Comparison of ENCODE assay signal across 8 cellular contexts in genomic region chr12:123384318-123384993, GRCh38. TPM values are rescaled to one million over a fixed set of nuclear protein-coding genes. Genes with fewer than 3 reads are reported as not detected.
DNase-seq lines count a peak whose midpoint lies in the region; ATAC-seq, FAIRE-seq and TF ChIP-seq lines count a peak whose summit lies in the region.

No MANE protein-coding gene starts in this region.

- CTCF ChIA-PET in SK-N-SH (lab: Yijun Ruan, JAX), result interaction anchor here (1.3 to 1.6 kb wide), 5 partner anchors 19 to 197 kb away, joined by 3 to 13 read pairs (median 5); no protein-coding TSS in a partner anchor

- no peak for TF ChIP-seq RAD21 in SK-N-SH (IDR thresholded peaks at IDR 0.05; ENCODE audit: low read length)

- POLR2A ChIA-PET in SK-N-SH (lab: Yijun Ruan, JAX), result interaction anchor here (1.2 to 1.9 kb wide), 4 partner anchors 20 to 199 kb away, joined by 6 to 22 read pairs (median 7); partner anchors contain the start of genes MPHOSPH9, MTRFR, SBNO1 and TMED2
- POLR2A ChIA-PET in naive thymus-derived CD8-positive, alpha-beta T cell (lab: Charles Lee), result interaction anchor here (0.9 to 6.2 kb wide), 8 partner anchors 12 to 151 kb away, joined by 4 to 72 read pairs (median 4); partner anchors contain the start of genes MPHOSPH9, MTRFR, SBNO1 and SNRNP35

- no peaks in the 10 kb centered on the region for H3K36me3 Mint-ChIP-seq in naive thymus-derived CD8-positive, alpha-beta T cell

- H3K27ac Mint-ChIP-seq in naive thymus-derived CD8-positive, alpha-beta T cell, result peak overlapping the region in 8 of 10 donors; percentile 37 to 89 (median 68)

- H3K36me3 ChIP-seq in SK-N-SH (replicated peaks in 1 of 2; ENCODE audit: control insufficient read depth in 1 of 2, insufficient read depth in 2 of 2, low read length in 1 of 2), result no peaks in the 10 kb centered on the region

- no peaks in the 10 kb centered on the region for H3K27me3 ChIP-seq in SK-N-SH (ENCODE audit: insufficient read depth)

- FAIRE-seq in frontal cortex (lab: Jason Lieb, UNC), result no peak

- H2AFZ ChIP-seq in SK-N-SH (ENCODE audit: low read depth), result peak overlapping the region; percentile 80

- peaks cover 2 to 26% (median 24%) of the 10 kb centered on the region in 4 donors for H3K4me1 Mint-ChIP-seq in naive thymus-derived CD8-positive, alpha-beta T cell

- peaks cover 18% of the 10 kb centered on the region for H3F3A ChIP-seq in SK-N-SH (replicated peaks; ENCODE audit: insufficient read depth)

- DNase-seq in stimulated activated naive CD4-positive, alpha-beta T cell treated with Interleukin-2 at 50 U/mL for 16 hours (lab: John Stamatoyannopoulos, UW), result peak; percentile 6
- DNase-seq in stimulated activated naive CD4-positive, alpha-beta T cell (lab: John Stamatoyannopoulos, UW), result no peak
- DNase-seq in SK-N-SH (peak; percentile 44), frontal cortex (ENCODE audit: low spot score in 2 of 2) (no peak), mesenteric fat pad (ENCODE audit: low spot score) (no peak)
- DNase-seq in effector CD4-positive, alpha-beta T cell, result peak; percentile 13
- peak in 1 of 10 donors; percentile 7 for DNase-seq in naive thymus-derived CD8-positive, alpha-beta T cell

- TF ChIP-seq CTCF in SK-N-SH (IDR thresholded peaks at IDR 0.05), result peak; percentile 26

- peak overlapping the region; percentile 90 for H3K4me2 ChIP-seq in SK-N-SH

- peak overlapping the region; percentile 77 for H3K9ac ChIP-seq in SK-N-SH

- TF ChIP-seq EP300 in SK-N-SH (IDR thresholded peaks at IDR 0.05; ENCODE audit: borderline replicate concordance in 1 of 2, low read depth in 1 of 2, low read length in 1 of 2), result no peak

- peak overlapping the region; percentile 68 to 88 for H3K4me3 ChIP-seq in SK-N-SH (ENCODE audit: low read depth in 2 of 2, low read length in 1 of 2)

- peaks cover 44% of the 10 kb centered on the region for H3K79me2 ChIP-seq in SK-N-SH (ENCODE audit: insufficient read depth)

- peak overlapping the region; percentile 44 to 59 for H3K27ac ChIP-seq in SK-N-SH (ENCODE audit: low read depth in 2 of 2, low read length in 1 of 2)

- H3K9me2 ChIP-seq in SK-N-SH, result no peaks in the 10 kb centered on the region

- no peaks in the 10 kb centered on the region for H3K9me3 Mint-ChIP-seq in naive thymus-derived CD8-positive, alpha-beta T cell

- WGBS in SK-N-SH (ENCODE audit: low lambda C conversion rate), result 1% methylated on average over 21 of the region's 41 CpGs

- no peaks in the 10 kb centered on the region for H3K9me3 ChIP-seq in SK-N-SH

- H3K27me3 Mint-ChIP-seq in naive thymus-derived CD8-positive, alpha-beta T cell, result no peaks in the 10 kb centered on the region

- no peaks in the 10 kb centered on the region for H4K20me1 ChIP-seq in SK-N-SH (ENCODE audit: insufficient read depth)

- peak overlapping the region; percentile 87 to 98 (median 92) for H3K4me3 Mint-ChIP-seq in naive thymus-derived CD8-positive, alpha-beta T cell

- H3K4me1 ChIP-seq in SK-N-SH (ENCODE audit: control insufficient read depth in 1 of 2, insufficient read depth in 2 of 2, low read depth in 1 of 2, low read length in 1 of 2), result peaks cover 0 to 10% of the 10 kb centered on the region in 2 experiments; a peak in 3 of 4 replicates

- peak; percentile 11 to 26 for ATAC-seq in naive thymus-derived CD8-positive, alpha-beta T cell
- ATAC-seq in GM21825 (IDR thresholded peaks at IDR 0.05; ENCODE audit: unreplicated experiment), result no peak

TF ChIP-seq in SK-N-SH, 30 proteins besides CTCF, POLR2A, EP300 and RAD21:
- TF ChIP-seq GABPA (IDR thresholded peaks at IDR 0.05; ENCODE audit: low read depth) (no peak), MXI1 (IDR thresholded peaks at IDR 0.05; ENCODE audit: low read depth, low read length) (no peak), SMC3 (IDR thresholded peaks at IDR 0.05; ENCODE audit: low read depth, low read length) (no peak), ZBTB33 (IDR thresholded peaks at IDR 0.05; ENCODE audit: borderline replicate concordance, low read depth) (no peak), IRF3 (IDR thresholded peaks at IDR 0.05; ENCODE audit: low read depth, low read length) (no peak)

RNA-seq across cellular contexts. Expression of gene KMT5A, which starts 0.5 kb away (rescaled TPM):
- 29.7 and 37.6 TPM in 2 replicates for polyA plus RNA-seq in SK-N-SH (2012; rRNA removed)
- polyA plus RNA-seq in SK-N-SH (2012; cell fraction: cytosol; rRNA removed), result 35.6 and 36.4 TPM in 2 replicates
- 51.0 and 62.5 TPM in 2 replicates for polyA plus RNA-seq in SK-N-SH (2012; cell fraction: nucleus; rRNA removed)
- 10 to 100 TPM; 23.7 to 26.5 TPM for total RNA-seq in naive thymus-derived CD8-positive, alpha-beta T cell
- 1 to 10 TPM; 1.0 to 3.3 (median 1.7) TPM for polyA plus RNA-seq in naive thymus-derived CD8-positive, alpha-beta T cell
- total RNA-seq in frontal cortex (24.1 TPM), mesenteric fat pad (39.9 TPM)

RNA-seq across cellular contexts. Expression of gene SBNO1, which starts 19.8 kb away (rescaled TPM):
- polyA plus RNA-seq in SK-N-SH (2012; rRNA removed), result 4.5 and 5.5 TPM in 2 replicates
- polyA plus RNA-seq in SK-N-SH (2012; cell fraction: cytosol; rRNA removed), result 5.6 and 6.3 TPM in 2 replicates
- 5.0 and 8.3 TPM in 2 replicates for polyA plus RNA-seq in SK-N-SH (2012; cell fraction: nucleus; rRNA removed)
- total RNA-seq in naive thymus-derived CD8-positive, alpha-beta T cell, result 10 to 100 TPM; 48.0 to 52.1 TPM
- polyA plus RNA-seq in naive thymus-derived CD8-positive, alpha-beta T cell, result 10 to 100 TPM; 29.8 to 36.1 (median 36.0) TPM
- total RNA-seq in frontal cortex, result 43.2 TPM
- 28.5 TPM for total RNA-seq in mesenteric fat pad

RNA-seq across cellular contexts. Expression of gene RILPL2, which starts 52.0 kb away (rescaled TPM):
- polyA plus RNA-seq in SK-N-SH (2012; rRNA removed), result 5.0 and 5.2 TPM in 2 replicates
- 4.9 and 5.0 TPM in 2 replicates for polyA plus RNA-seq in SK-N-SH (2012; cell fraction: cytosol; rRNA removed)
- 1.9 and 2.1 TPM in 2 replicates for polyA plus RNA-seq in SK-N-SH (2012; cell fraction: nucleus; rRNA removed)
- total RNA-seq in naive thymus-derived CD8-positive, alpha-beta T cell, result 1 to 10 TPM; 3.3 TPM
- 1 to 10 TPM; 3.2 to 4.4 (median 3.9) TPM for polyA plus RNA-seq in naive thymus-derived CD8-positive, alpha-beta T cell
- total RNA-seq in frontal cortex (0.41 TPM), mesenteric fat pad (10.4 TPM)

Comparison
In these comparisons a context has a peak if more than half of its experiments do, and no peak if none do; other contexts are left out.
1. DNase-seq: peak in stimulated activated naive CD4-positive, alpha-beta T cell treated with Interleukin-2 at 50 U/mL for 16 hours (single experiment), SK-N-SH (single experiment) and effector CD4-positive, alpha-beta T cell (single experiment); none in stimulated activated naive CD4-positive, alpha-beta T cell (0 of 6), frontal cortex (0 of 2) and mesenteric fat pad (single experiment).